In the genomic region with DNA sequence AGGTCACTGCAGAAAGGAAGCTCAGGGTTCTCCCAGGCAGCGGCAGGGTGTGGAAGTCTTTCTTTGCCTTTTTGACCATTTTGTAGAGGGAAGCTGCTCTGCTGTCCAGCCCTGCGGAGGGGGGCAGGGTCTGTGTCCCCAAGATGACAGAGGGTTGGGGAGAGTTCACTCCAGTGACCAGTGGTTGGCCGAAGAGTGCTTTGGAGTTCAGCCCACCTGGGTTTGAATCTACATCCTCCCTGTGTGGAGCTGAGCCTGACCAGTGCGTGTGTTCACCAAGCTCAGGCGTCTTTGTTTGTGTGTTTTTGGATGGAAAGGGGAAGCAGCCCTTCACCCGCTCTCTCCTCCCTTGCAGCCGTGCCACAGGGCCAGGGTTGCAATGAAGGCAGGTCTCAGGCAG, we compare ENCODE assay signal across 1 cellular context.
TF ChIP-seq lines count a peak whose summit lies in the region.

No MANE protein-coding gene starts in this region.

TF ChIP-seq in K562, 482 proteins besides CTCF, POLR2A, EP300 and RAD21:
- TF ChIP-seq, protein P1, sequence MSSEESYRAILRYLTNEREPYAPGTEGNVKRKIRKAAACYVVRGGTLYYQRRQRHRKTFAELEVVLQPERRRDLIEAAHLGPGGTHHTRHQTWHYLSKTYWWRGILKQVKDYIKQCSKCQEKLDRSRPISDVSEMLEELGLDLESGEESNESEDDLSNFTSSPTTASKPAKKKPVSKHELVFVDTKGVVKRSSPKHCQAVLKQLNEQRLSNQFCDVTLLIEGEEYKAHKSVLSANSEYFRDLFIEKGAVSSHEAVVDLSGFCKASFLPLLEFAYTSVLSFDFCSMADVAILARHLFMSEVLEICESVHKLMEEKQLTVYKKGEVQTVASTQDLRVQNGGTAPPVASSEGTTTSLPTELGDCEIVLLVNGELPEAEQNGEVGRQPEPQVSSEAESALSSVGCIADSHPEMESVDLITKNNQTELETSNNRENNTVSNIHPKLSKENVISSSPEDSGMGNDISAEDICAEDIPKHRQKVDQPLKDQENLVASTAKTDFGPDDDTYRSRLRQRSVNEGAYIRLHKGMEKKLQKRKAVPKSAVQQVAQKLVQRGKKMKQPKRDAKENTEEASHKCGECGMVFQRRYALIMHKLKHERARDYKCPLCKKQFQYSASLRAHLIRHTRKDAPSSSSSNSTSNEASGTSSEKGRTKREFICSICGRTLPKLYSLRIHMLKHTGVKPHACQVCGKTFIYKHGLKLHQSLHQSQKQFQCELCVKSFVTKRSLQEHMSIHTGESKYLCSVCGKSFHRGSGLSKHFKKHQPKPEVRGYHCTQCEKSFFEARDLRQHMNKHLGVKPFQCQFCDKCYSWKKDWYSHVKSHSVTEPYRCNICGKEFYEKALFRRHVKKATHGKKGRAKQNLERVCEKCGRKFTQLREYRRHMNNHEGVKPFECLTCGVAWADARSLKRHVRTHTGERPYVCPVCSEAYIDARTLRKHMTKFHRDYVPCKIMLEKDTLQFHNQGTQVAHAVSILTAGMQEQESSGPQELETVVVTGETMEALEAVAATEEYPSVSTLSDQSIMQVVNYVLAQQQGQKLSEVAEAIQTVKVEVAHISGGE (CRISPR knock-in tag; IDR thresholded peaks at IDR 0.05) = peak in 1 of 3 experiments; percentile 86; a peak in 2 of 6 replicates
